Comparison of ENCODE assay signal across 11 cellular contexts in genomic region chr14:84036863-84037262, GRCh38.
A peak's percentile ranks its signal among the peaks of the same experiment; 100 is the strongest.
DNase-seq lines count a peak whose midpoint lies in the region; ATAC-seq and TF ChIP-seq lines count a peak whose summit lies in the region.
"Had no signal": no experiment of that assay in that cellular context is flagged by ENCODE, and none has a peak within 500 bp of the region (broad histone marks: within the 10 kb centered on the region; RNA-seq: fewer than 3 reads in every experiment).

No MANE protein-coding gene starts in this region.

- H3K4me1 ChIP-seq in hepatocyte (ENCODE audit: insufficient read depth) = no peaks in the 10 kb centered on the region
- no peaks in the 10 kb centered on the region for H3K4me1 ChIP-seq in aorta (ENCODE audit: control insufficient read depth in 1 of 2, insufficient read depth in 2 of 2, low read length in 2 of 2)

- H4K20me1 ChIP-seq in hepatocyte (ENCODE audit: insufficient read depth, poor library complexity, severe bottlenecking) = no peaks in the 10 kb centered on the region

- H3K36me3 ChIP-seq in BJ (ENCODE audit: control insufficient read depth, insufficient read depth, low read length) = no peaks in the 10 kb centered on the region
- H3K36me3 ChIP-seq in hepatocyte (replicated peaks; ENCODE audit: insufficient read depth, low read depth) = no peaks in the 10 kb centered on the region
- no peaks in the 10 kb centered on the region for H3K36me3 ChIP-seq in aorta (ENCODE audit: control insufficient read depth in 1 of 2, insufficient read depth in 2 of 2, low read length in 1 of 2)

- POLR2A ChIA-PET in BJ (lab: Charles Lee) = no interaction called here

- CTCF ChIA-PET in BJ (lab: Yijun Ruan, JAX) = no interaction called here

- 77% methylated on average over 1 of the region's 1 CpG for WGBS in hepatocyte (ENCODE audit: low lambda C conversion rate, missing lambda C conversion rate)
- WGBS in aorta, 2 donors = 42 to 50% methylated on average over 1 of the region's 1 CpG

- peak overlapping the region; percentile 22 for H2AFZ ChIP-seq in hepatocyte

- ATAC-seq in HG03432 (IDR thresholded peaks at IDR 0.05; ENCODE audit: unreplicated experiment) = peak; percentile 93
- no peak for ATAC-seq in GM21390 (IDR thresholded peaks at IDR 0.05; ENCODE audit: unreplicated experiment)
- no peak for ATAC-seq in HG03342 (IDR thresholded peaks at IDR 0.05; ENCODE audit: unreplicated experiment)
- no peak for ATAC-seq in aorta (ENCODE audit: low FRiP score)
- ATAC-seq: K562 had no signal

- no peaks in the 10 kb centered on the region for H3K9me3 ChIP-seq in hepatocyte (ENCODE audit: low read depth)
- no peaks in the 10 kb centered on the region for H3K9me3 ChIP-seq in aorta (ENCODE audit: control insufficient read depth, low read length)

- H3K4me2 ChIP-seq in hepatocyte = no peak overlapping the region

- no peak overlapping the region for H3K4me3 ChIP-seq in BJ (ENCODE audit: low read depth, low read length)
- H3K4me3 ChIP-seq in hepatocyte = no peak overlapping the region
- H3K4me3 ChIP-seq in aorta (ENCODE audit: low read length in 2 of 2) = no peak overlapping the region
- H3K4me3 ChIP-seq: K562 had no signal

- H3K27me3 ChIP-seq in BJ (ENCODE audit: control insufficient read depth, insufficient read depth, low read length) (no peaks in the 10 kb centered on the region), hepatocyte (no peaks in the 10 kb centered on the region), aorta (ENCODE audit: control insufficient read depth in 1 of 2, insufficient read depth in 2 of 2, low read length in 1 of 2) (no peaks in the 10 kb centered on the region)

- TF ChIP-seq CTCF in BJ (IDR thresholded peaks at IDR 0.05; ENCODE audit: insufficient read depth, low read depth, low read length) (no peak), hepatocyte (IDR thresholded peaks at IDR 0.05; ENCODE audit: poor library complexity) (no peak)

- DNase-seq in BJ (ENCODE audit: low read depth) (peak; percentile 26), SW 1271 (lab: John Stamatoyannopoulos, UW) (peak; percentile 25 to 85), hepatocyte (ENCODE audit: low spot score) (no peak), HK-2 (ENCODE audit: unreplicated experiment) (no peak), aorta (no peak)
- DNase-seq: activated B cell treated with CpG ODN at 0.5 μM for 24 hours, anterior cingulate cortex had no signal

- intact Hi-C loops in aorta (cut with DNase I) = no loop called here

- H3K27ac ChIP-seq in hepatocyte = no peak overlapping the region
- no peak overlapping the region for H3K27ac ChIP-seq in aorta (ENCODE audit: low read depth in 1 of 2, low read length in 2 of 2)

- no peaks in the 10 kb centered on the region for H3K9me2 ChIP-seq in hepatocyte (replicated peaks; ENCODE audit: insufficient read depth)

- no peaks in the 10 kb centered on the region for H3K79me2 ChIP-seq in hepatocyte

Comparison
In these comparisons a context has a peak if more than half of its experiments do, and no peak if none do; other contexts are left out.
1. DNase-seq: peak in BJ (single experiment) and SW 1271 (2 of 2); none in hepatocyte (single experiment), HK-2 (single experiment) and aorta (0 of 2).